ENCODE assay signal across 25 cellular contexts in genomic region chr1:166189126-166189525, GRCh38. TPM values are rescaled to one million over a fixed set of nuclear protein-coding genes. Genes with fewer than 3 reads are reported as not detected.
A peak's percentile ranks its signal among the peaks of the same experiment; 100 is the strongest.
DNase-seq lines count a peak whose midpoint lies in the region; ATAC-seq and TF ChIP-seq lines count a peak whose summit lies in the region.
"Had no signal": no experiment of that assay in that cellular context is flagged by ENCODE, and none has a peak within 500 bp of the region (broad histone marks: within the 10 kb centered on the region; RNA-seq: fewer than 3 reads in every experiment).

No MANE protein-coding gene starts in this region.

- no peaks in the 10 kb centered on the region for H3F3A ChIP-seq in GM23338 (replicated peaks; ENCODE audit: low read depth)
- no peaks in the 10 kb centered on the region for H3F3A ChIP-seq in PC-9 (ENCODE audit: insufficient read depth, low read depth)

- in situ Hi-C loops in mammary epithelial cell (cut with MboI; ENCODE audit: low sequenced_read_pairs in 2 of 2) = no loop called here

- H3K4me1 ChIP-seq in BLaER1 (peaks cover 9% of the 10 kb centered on the region; the same call in 1 of the 2 replicates), GM23338 (ENCODE audit: insufficient read depth) (peaks cover 5% of the 10 kb centered on the region; the same call in 1 of the 2 replicates), mammary epithelial cell (ENCODE audit: insufficient read depth, low read length) (peaks cover 30% of the 10 kb centered on the region), PC-9 (replicated peaks; ENCODE audit: insufficient read depth) (no peaks in the 10 kb centered on the region)
- H3K4me1 ChIP-seq: A549 had no signal

- H3K27me3 ChIP-seq in BLaER1 (no peaks in the 10 kb centered on the region), GM23338 (ENCODE audit: insufficient read depth) (no peaks in the 10 kb centered on the region), mammary epithelial cell (ENCODE audit: insufficient read depth, low read length) (no peaks in the 10 kb centered on the region), PC-9 (ENCODE audit: insufficient read depth, low read depth) (0 out of 2 replicates have a peak, but pooled peaks cover 5% of the 10 kb centered on the region)

- H4K20me1 ChIP-seq in BLaER1 (no peaks in the 10 kb centered on the region), GM23338 (replicated peaks; ENCODE audit: insufficient read depth) (no peaks in the 10 kb centered on the region), mammary epithelial cell (ENCODE audit: insufficient read depth, low read length) (no peaks in the 10 kb centered on the region), PC-9 (ENCODE audit: insufficient read depth) (no peaks in the 10 kb centered on the region)

- CTCF ChIA-PET in mammary epithelial cell (lab: Charles Lee; ENCODE audit: low non-redundant PET) (no interaction called here), PC-9 (lab: Charles Lee) (no interaction called here)

- H3K4me3 ChIP-seq in BLaER1 (no peak overlapping the region), GM23338 (no peak overlapping the region), mammary epithelial cell (replicated peaks in 1 of 3; ENCODE audit: insufficient read depth in 1 of 3, low read depth in 2 of 3, low read length in 3 of 3) (no peak overlapping the region), PC-9 (no peak overlapping the region)
- H3K4me3 ChIP-seq: A549 had no signal

- no peaks in the 10 kb centered on the region for H3K79me2 ChIP-seq in GM23338 (replicated peaks; ENCODE audit: insufficient read depth)
- H3K79me2 ChIP-seq in mammary epithelial cell (ENCODE audit: insufficient read depth, low read length) = no peaks in the 10 kb centered on the region
- H3K79me2 ChIP-seq in PC-9 (ENCODE audit: low read depth) = no peaks in the 10 kb centered on the region

- 0 out of 2 replicates have a peak, but pooled peaks cover 5% of the 10 kb centered on the region for H3K9me2 ChIP-seq in GM23338 (ENCODE audit: insufficient read depth)
- no peaks in the 10 kb centered on the region for H3K9me2 ChIP-seq in PC-9 (ENCODE audit: insufficient read depth)

- H2AFZ ChIP-seq in GM23338 (0 out of 2 replicates have a peak overlapping the region, but pooled peaks have one; percentile 23), mammary epithelial cell (ENCODE audit: low read depth, low read length) (peak overlapping the region; percentile 86), PC-9 (no peak overlapping the region)

- H3K4me2 ChIP-seq in BLaER1 (peak overlapping the region; percentile 43), GM23338 (no peak overlapping the region), mammary epithelial cell (ENCODE audit: insufficient read depth, low read depth, low read length) (peak overlapping the region; percentile 5), PC-9 (no peak overlapping the region)
- H3K4me2 ChIP-seq: A549 had no signal

- WGBS in mammary epithelial cell (ENCODE audit: low coverage, missing lambda C conversion rate) = 5% methylated on average over 2 of the region's 2 CpGs

- ATAC-seq in GM23338 (no peak), GM18502 (IDR thresholded peaks at IDR 0.05; ENCODE audit: poor library complexity, unreplicated experiment) (no peak)
- ATAC-seq in activated T-helper 17 cell treated with anti-CD3 and anti-CD28 coated beads, Interleukin-2, amount 50 U/mL, for 72 hours (replicated peaks) = no peak
- ATAC-seq: A549, SK-N-SH treated with all-trans-retinoic acid at 6 μM for 48 hours had no signal

- dilution Hi-C loops in mammary epithelial cell (cut with HindIII; ENCODE audit: low sequenced_read_pairs) = no loop called here

- H3K4me1 Mint-ChIP-seq in GM23338 = peaks cover 3% of the 10 kb centered on the region; the same call in 2 of the 3 replicates
- H3K4me1 Mint-ChIP-seq in activated T-helper 17 cell treated with anti-CD3 and anti-CD28 coated beads, Interleukin-2, amount 50 U/mL, for 72 hours = no peaks in the 10 kb centered on the region
- H3K4me1 Mint-ChIP-seq: CD8-positive, alpha-beta memory T cell had no signal

- no peaks in the 10 kb centered on the region for H3K36me3 Mint-ChIP-seq in GM23338 (ENCODE audit: low read depth)
- no peaks in the 10 kb centered on the region for H3K36me3 Mint-ChIP-seq in activated T-helper 17 cell treated with anti-CD3 and anti-CD28 coated beads, Interleukin-2, amount 50 U/mL, for 72 hours (ENCODE audit: low read depth)
- H3K36me3 Mint-ChIP-seq: CD8-positive, alpha-beta memory T cell had no signal

- intact Hi-C loops in mammary epithelial cell (cut with micrococcal nuclease) = no loop called here
- intact Hi-C loops in PC-9 (cut with micrococcal nuclease; ENCODE audit: unreplicated experiment) = no loop called here

- H3K9me3 Mint-ChIP-seq in GM23338 = no peaks in the 10 kb centered on the region
- H3K9me3 Mint-ChIP-seq in activated T-helper 17 cell treated with anti-CD3 and anti-CD28 coated beads, Interleukin-2, amount 50 U/mL, for 72 hours = no peaks in the 10 kb centered on the region
- H3K9me3 Mint-ChIP-seq: CD8-positive, alpha-beta memory T cell had no signal

- no peaks in the 10 kb centered on the region for H3K27me3 Mint-ChIP-seq in GM23338 (ENCODE audit: insufficient read depth, low read depth, poor library complexity)
- H3K27me3 Mint-ChIP-seq in activated T-helper 17 cell treated with anti-CD3 and anti-CD28 coated beads, Interleukin-2, amount 50 U/mL, for 72 hours = peaks cover 8% of the 10 kb centered on the region

- H3K36me3 ChIP-seq in BLaER1 = no peaks in the 10 kb centered on the region
- no peaks in the 10 kb centered on the region for H3K36me3 ChIP-seq in GM23338 (ENCODE audit: insufficient read depth)
- no peaks in the 10 kb centered on the region for H3K36me3 ChIP-seq in mammary epithelial cell (ENCODE audit: insufficient read depth, low read length)
- H3K36me3 ChIP-seq in PC-9 (ENCODE audit: low read depth) = no peaks in the 10 kb centered on the region

- H3K4me3 Mint-ChIP-seq in GM23338 = no peak overlapping the region
- H3K4me3 Mint-ChIP-seq in activated T-helper 17 cell treated with anti-CD3 and anti-CD28 coated beads, Interleukin-2, amount 50 U/mL, for 72 hours = no peak overlapping the region
- H3K4me3 Mint-ChIP-seq: CD8-positive, alpha-beta memory T cell had no signal

- H3K27ac Mint-ChIP-seq in GM23338 = no peak overlapping the region
- no peak overlapping the region for H3K27ac Mint-ChIP-seq in activated T-helper 17 cell treated with anti-CD3 and anti-CD28 coated beads, Interleukin-2, amount 50 U/mL, for 72 hours
- H3K27ac Mint-ChIP-seq: CD8-positive, alpha-beta memory T cell had no signal

- no peak for DNase-seq in GM23338 (ENCODE audit: low spot score)
- DNase-seq in RKO (ENCODE audit: low spot score) = peak; percentile 18
- DNase-seq in mammary epithelial cell = peak; percentile 41
- no peak for DNase-seq in PC-9
- DNase-seq in iPS-NIHi7 (ENCODE audit: extremely low spot score) = no peak
- DNase-seq: C1 segment of cervical spinal cord; CD8-positive, alpha-beta memory T cell; DND-41; GDM1; IMR-90; Kasumi-1; NCI-H1105; NCI-H1694 treated with DMSO at 0.1 percent for 48 hours; NCI-H510A; NCI-H748 treated with DMSO at 0.1 percent for 48 hours; SIG-M5; T-helper 1 cell had no signal

- TF ChIP-seq CTCF in GM23338 (conservative IDR thresholded peaks at IDR 0.05; ENCODE audit: low read depth in 2 of 2) (no peak), mammary epithelial cell (conservative IDR thresholded peaks at IDR 0.05 in 1 of 2, IDR thresholded peaks at IDR 0.05 in 1 of 2; ENCODE audit: extremely low read depth in 1 of 2, insufficient read depth in 1 of 2, low read depth in 1 of 2, low read length in 2 of 2) (no peak), PC-9 (conservative IDR thresholded peaks at IDR 0.05) (no peak)

- H3K27ac ChIP-seq in BLaER1 = no peak overlapping the region
- no peak overlapping the region for H3K27ac ChIP-seq in GM23338 (ENCODE audit: low read depth)
- no peak overlapping the region for H3K27ac ChIP-seq in mammary epithelial cell (ENCODE audit: insufficient read depth, low read depth, low read length)
- H3K27ac ChIP-seq in PC-9 = no peak overlapping the region
- H3K27ac ChIP-seq: A549, RWPE1 had no signal

- H3K9me3 ChIP-seq in BLaER1 (no peaks in the 10 kb centered on the region), mammary epithelial cell (replicated peaks; ENCODE audit: insufficient read depth, low read length) (no peaks in the 10 kb centered on the region), PC-9 (ENCODE audit: insufficient read depth, low read depth) (no peaks in the 10 kb centered on the region)
- H3K9me3 ChIP-seq: A549 had no signal

- POLR2A ChIA-PET in PC-9 (lab: Charles Lee; ENCODE audit: unreplicated experiment) = no interaction called here

- H3K9ac ChIP-seq in BLaER1 = no peak overlapping the region
- H3K9ac ChIP-seq in mammary epithelial cell (ENCODE audit: insufficient read depth, low read length) = no peak overlapping the region

- BruUV-seq in mammary epithelial cell (replicated peaks; lab: Mats Ljungman, UMichigan) (no TSS peak), PC-9 (replicated peaks; lab: Mats Ljungman, UMichigan) (no TSS peak)

TF ChIP-seq in GM23338, 12 proteins besides CTCF, POLR2A, EP300 and RAD21 (continues in another document):
- TF ChIP-seq POLR2AphosphoS5 (IDR thresholded peaks at IDR 0.05; ENCODE audit: low read depth) = no peak
- no peak for TF ChIP-seq NANOG (IDR thresholded peaks at IDR 0.05; ENCODE audit: borderline replicate concordance)
- no peak for TF ChIP-seq ZNF331 (CRISPR knock-in tag; IDR thresholded peaks at IDR 0.05; ENCODE audit: low read depth)

RNA-seq across cellular contexts. Expression of gene FAM78B, which starts 22.3 kb away (rescaled TPM):
- 4.6 and 5.8 TPM in 2 replicates for total RNA-seq in GM23338 (2014; rRNA removed; shearing (Covaris generic))
- 0.73 and 1.6 TPM in 2 replicates for polyA plus RNA-seq in GM23338 (2016; fragmentation: Nextera tagmentation; extraction: Ambion mirVana)
- total RNA-seq in mammary epithelial cell = under 1 TPM; 0.33 to 0.40 TPM
- 0.25 TPM for polyA plus RNA-seq in mammary epithelial cell
- not detected for polyA minus RNA-seq in mammary epithelial cell
- not detected in 2 replicates for total RNA-seq in PC-9 (2021)
- total RNA-seq in activated T-helper 17 cell treated with anti-CD3 and anti-CD28 coated beads, Interleukin-2, amount 50 U/mL, for 72 hours = under 1 TPM; 0.16 to 0.54 TPM
- total RNA-seq: HT-29, OCI-LY7 had no signal
- polyA plus RNA-seq: CD8-positive, alpha-beta memory T cell had no signal

Comparison
In these comparisons a context has a peak if more than half of its experiments do, and no peak if none do; other contexts are left out.
1. H3K4me2 ChIP-seq: peak in BLaER1 (single experiment) and mammary epithelial cell (single experiment); none in GM23338 (single experiment) and PC-9 (single experiment).
2. DNase-seq: peak in RKO (single experiment) and mammary epithelial cell (single experiment); none in GM23338 (single experiment), PC-9 (0 of 2) and iPS-NIHi7 (single experiment).